ENCODE assay signal across 16 cellular contexts in genomic region chr21:42581676-42582371, GRCh38.
A peak's percentile ranks its signal among the peaks of the same experiment; 100 is the strongest.
DNase-seq lines count a peak whose midpoint lies in the region; ATAC-seq and TF ChIP-seq lines count a peak whose summit lies in the region.
"Had no signal": no experiment of that assay in that cellular context is flagged by ENCODE, and none has a peak within 500 bp of the region (broad histone marks: within the 10 kb centered on the region; RNA-seq: fewer than 3 reads in every experiment).

No MANE protein-coding gene starts in this region.

- POLR2A ChIA-PET in HEK293 (lab: Yijun Ruan, JAX), result interaction anchor here (0.5 to 0.6 kb wide), 2 partner anchors 108 to 565 kb away, joined by 3 to 5 read pairs; no protein-coding TSS in a partner anchor

- H3K9me3 Mint-ChIP-seq in osteocyte (ENCODE audit: unreplicated experiment), result peaks cover 6% of the 10 kb centered on the region

- H3K4me1 ChIP-seq in HEK293 (ENCODE audit: control insufficient read depth, insufficient read depth, low read length), result no peaks in the 10 kb centered on the region

- H3K4me3 ChIP-seq in HEK293 (ENCODE audit: low read depth, low read length), result no peak overlapping the region

- peak; percentile 10 for ATAC-seq in left lobe of liver
- no peak for ATAC-seq in stimulated activated naive CD8-positive, alpha-beta T cell treated with anti-CD3 and anti-CD28 coated beads, Interleukin-15, Interleukin-2, amounts not matched to agents 100 U/mL and 50 U/mL, for 24 hours

- CTCF ChIA-PET in HEK293 (lab: Yijun Ruan, JAX), result interaction anchor here (1.6 kb wide), 1 partner anchor 11 kb away, joined by 7 read pairs; no protein-coding TSS in a partner anchor

- H3K9me3 ChIP-seq in HEK293 (ENCODE audit: control insufficient read depth, insufficient read depth, low read depth, low read length), result no peaks in the 10 kb centered on the region

- no peaks in the 10 kb centered on the region for H3K36me3 ChIP-seq in HEK293 (ENCODE audit: control insufficient read depth in 2 of 2, insufficient read depth in 1 of 2, low read length in 2 of 2)

- no peak overlapping the region for H3K27ac ChIP-seq in HEK293 (ENCODE audit: extremely low read depth, low read depth, low read length)
- H3K27ac ChIP-seq: 22Rv1 had no signal

- DNase-seq in NOMO-1 treated with DMSO at 0.1 percent for 48 hours (lab: John Stamatoyannopoulos, UW; ENCODE audit: unreplicated experiment) (peak; percentile 15), NOMO-1 (lab: John Stamatoyannopoulos, UW; ENCODE audit: unreplicated experiment in 2 of 2) (no peak), left lobe of liver (ENCODE audit: low spot score) (no peak), osteocyte (ENCODE audit: extremely low spot score, unreplicated experiment) (no peak), hippocampal formation (lab: John Stamatoyannopoulos, UW) (no peak), NCI-H2081 treated with DMSO at 0.1 percent for 48 hours (lab: John Stamatoyannopoulos, UW) (no peak)
- no peak for DNase-seq in stimulated activated naive CD8-positive, alpha-beta T cell treated with anti-CD3 and anti-CD28 coated beads, Interleukin-15, Interleukin-2, amounts not matched to agents 100 U/mL and 50 U/mL, for 24 hours
- DNase-seq: DND-41, H9, NCI-H1105 treated with DMSO at 0.1 percent for 48 hours, NCI-H1930, NCI-H2171 treated with DMSO at 0.1 percent for 48 hours, NCI-H510A treated with DMSO at 0.1 percent for 48 hours had no signal

- H3K4me1 Mint-ChIP-seq in osteocyte (ENCODE audit: unreplicated experiment), result peaks cover 2% of the 10 kb centered on the region
- H3K4me1 Mint-ChIP-seq: CD8-positive, alpha-beta memory T cell had no signal

- H3K4me3 Mint-ChIP-seq in osteocyte (ENCODE audit: unreplicated experiment), result no peak overlapping the region
- H3K4me3 Mint-ChIP-seq: CD8-positive, alpha-beta memory T cell; H9 had no signal

- TF ChIP-seq CTCF in HEK293 (tag by site-specific recombination; IDR thresholded peaks at IDR 0.05) (no peak), osteocyte (IDR thresholded peaks at IDR 0.05) (no peak)

- peak overlapping the region; percentile 48 for H3K27ac Mint-ChIP-seq in osteocyte (ENCODE audit: unreplicated experiment)

- peaks cover 4% of the 10 kb centered on the region for H3K36me3 Mint-ChIP-seq in osteocyte (ENCODE audit: unreplicated experiment)

- H3K27me3 Mint-ChIP-seq in osteocyte (ENCODE audit: unreplicated experiment), result no peaks in the 10 kb centered on the region
- H3K27me3 Mint-ChIP-seq: CD8-positive, alpha-beta memory T cell had no signal

TF ChIP-seq in HEK293, 187 proteins besides CTCF, POLR2A, EP300 and RAD21:
- no peak for TF ChIP-seq ZNF843 (tag by site-specific recombination; IDR thresholded peaks at IDR 0.05)
- TF ChIP-seq ZIC2 (tag by site-specific recombination; IDR thresholded peaks at IDR 0.05), result peak; percentile 25; the same call in 1 of the 2 replicates
TF ChIP-seq in HEK293: peak in this region for 1.
